Comparison of ENCODE assay signal across 15 cellular contexts in the genomic region with DNA sequence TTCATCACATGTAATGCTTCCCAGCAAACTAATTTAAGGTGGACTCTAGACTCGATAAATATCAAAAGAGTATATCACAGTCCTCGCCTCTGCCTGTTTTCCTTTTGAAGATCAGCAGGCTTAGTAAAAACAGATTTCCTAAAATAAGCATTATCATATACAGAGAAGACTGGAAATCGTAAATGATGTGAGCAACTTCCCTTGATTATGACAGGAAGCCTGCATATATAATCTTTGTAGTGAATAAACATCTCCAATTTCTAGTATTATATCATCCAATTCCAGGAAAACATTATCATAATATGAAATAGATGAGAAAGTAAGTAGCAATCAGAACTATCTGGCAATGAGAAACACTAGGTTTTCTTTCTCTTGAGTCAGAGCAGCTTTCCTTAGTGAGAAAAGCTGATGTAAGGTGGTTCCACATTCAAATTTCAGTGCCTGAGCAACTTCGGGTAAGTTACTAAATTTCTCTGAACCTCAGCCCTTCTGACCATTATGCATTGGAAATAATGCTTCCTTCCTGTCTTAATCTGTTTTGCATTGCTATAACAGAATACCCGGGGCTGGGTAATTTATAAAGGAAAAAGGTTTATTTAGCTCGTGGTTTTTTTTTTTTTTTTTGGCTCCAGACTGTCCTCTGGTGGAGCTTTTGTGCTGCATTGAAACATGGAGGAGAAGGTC. TPM values are rescaled to one million over a fixed set of nuclear protein-coding genes. Genes with fewer than 3 reads are reported as not detected.
DNase-seq lines count a peak whose midpoint lies in the region; ATAC-seq and TF ChIP-seq lines count a peak whose summit lies in the region.
"Had no signal": no experiment of that assay in that cellular context is flagged by ENCODE, and none has a peak within 500 bp of the region (broad histone marks: within the 10 kb centered on the region; RNA-seq: fewer than 3 reads in every experiment).

No MANE protein-coding gene starts in this region.

- no peak overlapping the region for H3K27ac Mint-ChIP-seq in naive thymus-derived CD8-positive, alpha-beta T cell

- H3K36me3 ChIP-seq in gastrocnemius medialis: no peaks in the 10 kb centered on the region
- H3K36me3 ChIP-seq: neutrophil, SJSA1 had no signal

- H3K4me3 ChIP-seq in cardiac fibroblast (replicated peaks in 1 of 2; ENCODE audit: low read depth in 2 of 2, low read length in 2 of 2) (no peak overlapping the region), gastrocnemius medialis (no peak overlapping the region)
- H3K4me3 ChIP-seq: body of pancreas, SJSA1 had no signal

- no peak for DNase-seq in activated T-cell treated with anti-CD3 and anti-CD28 coated beads, Interleukin-2, amount 50 U/mL, for 4 hours
- DNase-seq in activated T-cell treated with anti-CD3 and anti-CD28 coated beads, Interleukin-2, amount 50 U/mL, for 1 hour: no peak
- peak; percentile 83 for DNase-seq in NAMALWA (ENCODE audit: low spot score)
- DNase-seq in cardiac fibroblast (ENCODE audit: low read depth in 2 of 2): no peak
- DNase-seq in gastrocnemius medialis: no peak
- DNase-seq in naive thymus-derived CD8-positive, alpha-beta T cell: no peak
- no peak for DNase-seq in NCI-H2227 treated with DMSO at 0.1 percent for 48 hours (lab: John Stamatoyannopoulos, UW)
- no peak for DNase-seq in stimulated activated naive CD4-positive, alpha-beta T cell (lab: John Stamatoyannopoulos, UW)
- DNase-seq: activated CD4-positive, alpha-beta T cell treated with anti-CD3 and anti-CD28 coated beads, Interleukin-2, amount 50 U/mL, for 48 hours; body of pancreas; GOT3; NCI-H446 had no signal

- intact Hi-C loops in gastrocnemius medialis (cut with DNase I; ENCODE audit: low total_unique reads): no loop called here

- POLR2A ChIA-PET in naive thymus-derived CD8-positive, alpha-beta T cell (lab: Charles Lee): no interaction called here

- H3K27ac ChIP-seq in gastrocnemius medialis: no peak overlapping the region
- H3K27ac ChIP-seq: body of pancreas, neutrophil, SJSA1 had no signal

- H3K4me1 Mint-ChIP-seq in activated T-cell treated with anti-CD3 and anti-CD28 coated beads, Interleukin-2, amount 50 U/mL, for 4 hours (ENCODE audit: low read depth): peaks cover 12% of the 10 kb centered on the region
- H3K4me1 Mint-ChIP-seq in naive thymus-derived CD8-positive, alpha-beta T cell: peaks cover 0 to 5% (median 1%) of the 10 kb centered on the region in 4 donors

- no peaks in the 10 kb centered on the region for H3K4me1 ChIP-seq in gastrocnemius medialis
- H3K4me1 ChIP-seq: body of pancreas had no signal

- no peaks in the 10 kb centered on the region for H3K27me3 Mint-ChIP-seq in activated T-cell treated with anti-CD3 and anti-CD28 coated beads, Interleukin-2, amount 50 U/mL, for 4 hours (ENCODE audit: low read depth)
- H3K27me3 Mint-ChIP-seq in naive thymus-derived CD8-positive, alpha-beta T cell: peaks cover 0 to 7% (median 3%) of the 10 kb centered on the region in 5 donors
- H3K27me3 Mint-ChIP-seq: B cell had no signal

- TF ChIP-seq POLR2A in gastrocnemius medialis (IDR thresholded peaks at IDR 0.05): no peak

- no peak overlapping the region for H3K4me3 Mint-ChIP-seq in activated T-cell treated with anti-CD3 and anti-CD28 coated beads, Interleukin-2, amount 50 U/mL, for 4 hours
- H3K4me3 Mint-ChIP-seq in naive thymus-derived CD8-positive, alpha-beta T cell: no peak overlapping the region
- H3K4me3 Mint-ChIP-seq: B cell had no signal

- H3K9me3 ChIP-seq in gastrocnemius medialis: no peaks in the 10 kb centered on the region
- H3K9me3 ChIP-seq: body of pancreas, SJSA1 had no signal

- ATAC-seq in activated T-cell treated with anti-CD3 and anti-CD28 coated beads, Interleukin-2, amount 50 U/mL, for 4 hours: peak; percentile 63 to 72
- ATAC-seq in gastrocnemius medialis: peak in 1 of 2 donors; percentile 41
- no peak for ATAC-seq in naive thymus-derived CD8-positive, alpha-beta T cell
- ATAC-seq: body of pancreas had no signal

- in situ Hi-C loops in gastrocnemius medialis (cut with MboI; ENCODE audit: low sequenced_read_pairs in 4 of 4): loop anchor here in 1 of 4 donors (5.0 kb wide), 1 partner anchor 141 kb away; no protein-coding TSS in a partner anchor

- TF ChIP-seq CTCF in cardiac fibroblast (IDR thresholded peaks at IDR 0.05; ENCODE audit: low read depth, low read length): peak; percentile 43
- peak in 3 of 5 experiments; percentile 32 to 39 (median 39) for TF ChIP-seq CTCF in gastrocnemius medialis (IDR thresholded peaks at IDR 0.05 in 4 of 5, conservative IDR thresholded peaks at IDR 0.05 in 1 of 5)

- no peaks in the 10 kb centered on the region for H3K27me3 ChIP-seq in gastrocnemius medialis
- H3K27me3 ChIP-seq: body of pancreas, neutrophil, SJSA1 had no signal

- H3K36me3 Mint-ChIP-seq in activated T-cell treated with anti-CD3 and anti-CD28 coated beads, Interleukin-2, amount 50 U/mL, for 4 hours (ENCODE audit: insufficient read depth): peaks cover 7% of the 10 kb centered on the region
- H3K36me3 Mint-ChIP-seq in naive thymus-derived CD8-positive, alpha-beta T cell: peaks cover 0 to 24% (median 19%) of the 10 kb centered on the region in 3 donors

- H3K9me3 Mint-ChIP-seq in activated T-cell treated with anti-CD3 and anti-CD28 coated beads, Interleukin-2, amount 50 U/mL, for 4 hours: peaks cover 19% of the 10 kb centered on the region
- H3K9me3 Mint-ChIP-seq in naive thymus-derived CD8-positive, alpha-beta T cell: peaks cover 0 to 31% (median 17%) of the 10 kb centered on the region in 9 donors

RNA-seq across cellular contexts. Expression of gene POU2F1, which starts 12.6 kb away (rescaled TPM):
- total RNA-seq in activated T-cell treated with anti-CD3 and anti-CD28 coated beads, Interleukin-2, amount 50 U/mL, for 4 hours: 1 to 10 TPM; 9.0 to 9.9 (median 9.0) TPM
- 1 to 10 TPM; 3.8 to 7.3 (median 4.8) TPM for total RNA-seq in gastrocnemius medialis
- total RNA-seq in naive thymus-derived CD8-positive, alpha-beta T cell: 10 to 100 TPM; 19.7 to 22.9 TPM
- polyA plus RNA-seq in naive thymus-derived CD8-positive, alpha-beta T cell: 1 to 10 TPM; 5.0 to 9.8 (median 8.1) TPM

Comparison
In these comparisons a context has a peak if more than half of its experiments do, and no peak if none do; other contexts are left out.
1. ATAC-seq: peak in activated T-cell treated with anti-CD3 and anti-CD28 coated beads, Interleukin-2, amount 50 U/mL, for 4 hours (2 of 2); none in naive thymus-derived CD8-positive, alpha-beta T cell (0 of 2).